ENCODE assay signal across 7 cellular contexts in the genomic region with DNA sequence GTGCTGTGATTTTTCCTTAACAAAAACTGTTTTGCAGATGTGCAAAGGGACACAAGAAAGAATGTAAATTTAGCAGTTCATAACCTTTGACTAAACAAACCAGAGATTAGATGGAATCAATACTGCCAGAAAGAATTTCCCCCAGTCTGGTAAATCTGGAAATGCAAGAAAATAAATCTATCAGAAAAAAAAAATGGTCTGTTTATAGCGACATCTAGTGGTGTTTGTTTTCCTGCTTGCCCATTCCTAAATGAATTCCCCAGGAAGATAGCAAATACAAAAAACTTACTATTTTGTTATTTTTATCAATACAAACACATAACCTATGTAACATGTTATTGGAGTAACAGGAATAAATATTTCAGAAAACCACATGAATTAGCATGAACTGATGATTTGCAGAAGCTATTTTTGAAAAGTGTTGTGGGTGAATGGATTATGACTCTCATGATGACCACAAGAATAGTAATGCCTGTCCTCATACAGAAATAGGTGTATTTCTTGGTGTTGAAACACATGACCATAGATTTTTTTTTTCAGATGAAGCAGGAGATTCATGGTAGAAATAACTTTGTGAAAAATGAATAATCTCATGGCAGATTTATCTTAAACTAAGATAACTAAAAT.
A peak's percentile ranks its signal among the peaks of the same experiment; 100 is the strongest.
DNase-seq lines count a peak whose midpoint lies in the region; ATAC-seq and TF ChIP-seq lines count a peak whose summit lies in the region.

No MANE protein-coding gene starts in this region.

- no peaks in the 10 kb centered on the region for H3K27me3 ChIP-seq in MG63

- H3K4me1 Mint-ChIP-seq in neural crest cell = peaks cover 15% of the 10 kb centered on the region

- H3K4me3 ChIP-seq in choroid plexus epithelial cell (ENCODE audit: low read depth, low read length) (no peak overlapping the region), MG63 (no peak overlapping the region)

- no peaks in the 10 kb centered on the region for H3K9me3 ChIP-seq in MG63

- no peak overlapping the region for H3K27ac Mint-ChIP-seq in neural crest cell (ENCODE audit: unreplicated experiment)

- no peaks in the 10 kb centered on the region for H3K36me3 Mint-ChIP-seq in neural crest cell (ENCODE audit: low read depth)

- H3K36me3 ChIP-seq in MG63 = no peaks in the 10 kb centered on the region

- TF ChIP-seq CTCF in GM12873 (IDR thresholded peaks at IDR 0.05; ENCODE audit: insufficient read depth, low read depth, low read length, missing control alignments) = peak; percentile 55
- peak; percentile 70 for TF ChIP-seq CTCF in choroid plexus epithelial cell (conservative IDR thresholded peaks at IDR 0.05; ENCODE audit: low read depth, low read length)
- peak; percentile 93 for TF ChIP-seq CTCF in neural crest cell (conservative IDR thresholded peaks at IDR 0.05)

- H3K27me3 Mint-ChIP-seq in neural crest cell (ENCODE audit: low read depth) = no peaks in the 10 kb centered on the region

- no peak overlapping the region for H3K4me3 Mint-ChIP-seq in neural crest cell

- H3K9me3 Mint-ChIP-seq in neural crest cell = no peaks in the 10 kb centered on the region

- DNase-seq in NCI-H146 (lab: John Stamatoyannopoulos, UW) (peak; percentile 37), choroid plexus epithelial cell (ENCODE audit: low read depth) (peak; percentile 60), neural crest cell (ENCODE audit: low read depth, low spot score) (no peak), amygdala (lab: John Stamatoyannopoulos, UW) (no peak), MG63 (no peak)

- no peak for ATAC-seq in HG03045 (IDR thresholded peaks at IDR 0.05; ENCODE audit: unreplicated experiment)

Comparison
In these comparisons a context has a peak if more than half of its experiments do, and no peak if none do; other contexts are left out.
1. DNase-seq: peak in NCI-H146 (single experiment) and choroid plexus epithelial cell (single experiment); none in neural crest cell (single experiment), amygdala (0 of 56) and MG63 (single experiment).
2. Peak in every context shown above with its lines, with median percentiles within 50 percentile points of each other: CTCF ChIP-seq.